15 cellular contexts compared by ENCODE assay signal in genomic region chr4:152929888-152930287, GRCh38. TPM values are rescaled to one million over a fixed set of nuclear protein-coding genes. Genes with fewer than 3 reads are reported as not detected.
"Had no signal": no experiment of that assay in that cellular context is flagged by ENCODE, and none has a peak within 500 bp of the region (broad histone marks: within the 10 kb centered on the region; RNA-seq: fewer than 3 reads in every experiment).

No MANE protein-coding gene starts in this region.

- H3K36me3 ChIP-seq: cardiac muscle cell, esophagus squamous epithelium, heart left ventricle, lower lobe of right lung, tibial artery, vagina had no signal

- H3K27ac ChIP-seq: cardiac muscle cell, esophagus squamous epithelium, foreskin keratinocyte, heart left ventricle, lower lobe of right lung, tibial artery, vagina had no signal

- DNase-seq: activated B cell treated with CpG ODN at 0.5 μM for 24 hours; activated CD4-positive, alpha-beta T cell treated with anti-CD3 and anti-CD28 coated beads, Interleukin-2, amount 10 ng/mL, durations not matched to agents 24 days and 14 days; activated CD8-positive, alpha-beta memory T cell treated with anti-CD3 and anti-CD28 coated beads for 24 hours; activated naive CD4-positive, alpha-beta T cell treated with anti-CD3 and anti-CD28 coated beads for 36 hours; activated T-cell treated with anti-CD3 and anti-CD28 coated beads for 4 hours; esophagus squamous epithelium; foreskin keratinocyte; heart left ventricle; lower lobe of right lung; right cardiac atrium; small intestine; T1000; tibial artery had no signal

- H3K4me1 ChIP-seq: foreskin keratinocyte, heart left ventricle, lower lobe of right lung, tibial artery, vagina had no signal

- H3K27me3 ChIP-seq: esophagus squamous epithelium, foreskin keratinocyte, tibial artery, vagina had no signal

- H3K9me3 ChIP-seq: esophagus squamous epithelium, heart left ventricle, lower lobe of right lung, tibial artery, vagina had no signal

- H3K4me3 ChIP-seq: cardiac muscle cell, esophagus squamous epithelium, heart left ventricle, lower lobe of right lung, tibial artery, vagina had no signal

RNA-seq across cellular contexts. Expression of gene FHDC1, which starts 6.2 kb away (rescaled TPM):
- polyA plus RNA-seq: cardiac muscle cell had no signal
